ENCODE assay signal across 26 cellular contexts in genomic region chr7:124084024-124084423, GRCh38. TPM values are rescaled to one million over a fixed set of nuclear protein-coding genes. Genes with fewer than 3 reads are reported as not detected.
DNase-seq lines count a peak whose midpoint lies in the region; ATAC-seq and TF ChIP-seq lines count a peak whose summit lies in the region.
"Had no signal": no experiment of that assay in that cellular context is flagged by ENCODE, and none has a peak within 500 bp of the region (broad histone marks: within the 10 kb centered on the region; RNA-seq: fewer than 3 reads in every experiment).

No MANE protein-coding gene starts in this region.

- no TSS peak for BruUV-seq in A673 (replicated peaks; lab: Mats Ljungman, UMichigan)

- H3K4me3 Mint-ChIP-seq in activated CD8-positive, alpha-beta memory T cell treated with anti-CD3 and anti-CD28 coated beads, Interleukin-2, amount 10 ng/mL, durations not matched to agents 7 days and 5 days: no peak overlapping the region
- H3K4me3 Mint-ChIP-seq: activated CD8-positive, alpha-beta T cell treated with anti-CD3 and anti-CD28 coated beads for 36 hours; CD14-positive monocyte; IgD-negative memory B cell; nephron progenitor cell had no signal

- no peaks in the 10 kb centered on the region for H3K27me3 Mint-ChIP-seq in activated CD8-positive, alpha-beta memory T cell treated with anti-CD3 and anti-CD28 coated beads, Interleukin-2, amount 10 ng/mL, durations not matched to agents 7 days and 5 days
- H3K27me3 Mint-ChIP-seq: activated CD8-positive, alpha-beta T cell treated with anti-CD3 and anti-CD28 coated beads for 36 hours; IgD-negative memory B cell had no signal

- intact Hi-C loops in A673 (cut with micrococcal nuclease; ENCODE audit: unreplicated experiment): loop anchor here (2.0 kb wide), 1 partner anchor 49 kb away; no protein-coding TSS in a partner anchor

- CTCF ChIA-PET in A673 (lab: Charles Lee): interaction anchor here (1.2 kb wide), 1 partner anchor 17 kb away, joined by 4 read pairs; no protein-coding TSS in a partner anchor
- CTCF ChIA-PET in activated CD8-positive, alpha-beta memory T cell treated with anti-CD3 and anti-CD28 coated beads, Interleukin-2, amount 10 ng/mL, durations not matched to agents 7 days and 5 days (lab: Charles Lee): no interaction called here

- H3K9me3 ChIP-seq in A673 (ENCODE audit: low read depth, low read length, poor library complexity, severe bottlenecking): no peaks in the 10 kb centered on the region
- H3K9me3 ChIP-seq: gastrocnemius medialis, MG63, uterus had no signal

- no peaks in the 10 kb centered on the region for H3K4me1 Mint-ChIP-seq in activated CD8-positive, alpha-beta memory T cell treated with anti-CD3 and anti-CD28 coated beads, Interleukin-2, amount 10 ng/mL, durations not matched to agents 7 days and 5 days
- H3K4me1 Mint-ChIP-seq: CD14-positive monocyte, IgD-negative memory B cell, nephron progenitor cell had no signal

- peak overlapping the region; percentile 83 for H3K27ac ChIP-seq in A673 (ENCODE audit: low read depth, low read length, poor library complexity, severe bottlenecking)
- H3K27ac ChIP-seq: brain microvascular endothelial cell, gastrocnemius medialis, uterus had no signal

- no peak for TF ChIP-seq CTCF in A673 (conservative IDR thresholded peaks at IDR 0.05; ENCODE audit: low read depth, low read length)

- no peak for ATAC-seq in activated CD8-positive, alpha-beta memory T cell treated with anti-CD3 and anti-CD28 coated beads, Interleukin-2, amount 10 ng/mL, durations not matched to agents 7 days and 5 days
- ATAC-seq: activated CD8-positive, alpha-beta T cell treated with anti-CD3 and anti-CD28 coated beads for 36 hours; gastrocnemius medialis had no signal

- H3K4me3 ChIP-seq in A673 (ENCODE audit: low read depth, low read length, poor library complexity, severe bottlenecking): peak overlapping the region; percentile 4
- H3K4me3 ChIP-seq in H7 (ENCODE audit: insufficient read depth, low read depth, low read length): no peak overlapping the region
- H3K4me3 ChIP-seq: gastrocnemius medialis, MG63, uterus had no signal

- DNase-seq in A673 (ENCODE audit: low spot score) (peak; percentile 91), Kasumi-1 (lab: John Stamatoyannopoulos, UW) (peak; percentile 65 to 67), dermis microvascular lymphatic vessel endothelial cell (ENCODE audit: low read depth in 2 of 2) (peak; percentile 29 to 85), left kidney (ENCODE audit: low read depth, low spot score) (peak; percentile 49), H7 (no peak), NAMALWA (ENCODE audit: low spot score) (no peak), NOMO-1 (lab: John Stamatoyannopoulos, UW; ENCODE audit: unreplicated experiment in 2 of 2) (no peak)
- no peak for DNase-seq in activated CD8-positive, alpha-beta memory T cell treated with anti-CD3 and anti-CD28 coated beads, Interleukin-2, amount 10 ng/mL, durations not matched to agents 7 days and 5 days
- DNase-seq: ACHN; activated CD4-positive, CD25-positive, alpha-beta regulatory T cell treated with anti-CD3 and anti-CD28 coated beads, Interleukin-2, amount 50 U/mL, for 72 hours; activated CD8-positive, alpha-beta T cell treated with anti-CD3 and anti-CD28 coated beads for 36 hours; brain microvascular endothelial cell; gastrocnemius medialis; kidney; MG63; midbrain; NCI-H146; NCI-H526; nephron progenitor cell; RPMI8226; T1000; uterus had no signal

- no peaks in the 10 kb centered on the region for H3K9me3 Mint-ChIP-seq in activated CD8-positive, alpha-beta memory T cell treated with anti-CD3 and anti-CD28 coated beads, Interleukin-2, amount 10 ng/mL, durations not matched to agents 7 days and 5 days (ENCODE audit: low read depth)
- H3K9me3 Mint-ChIP-seq: activated CD8-positive, alpha-beta T cell treated with anti-CD3 and anti-CD28 coated beads for 36 hours; nephron progenitor cell had no signal

- H3K36me3 Mint-ChIP-seq in activated CD8-positive, alpha-beta memory T cell treated with anti-CD3 and anti-CD28 coated beads, Interleukin-2, amount 10 ng/mL, durations not matched to agents 7 days and 5 days: no peaks in the 10 kb centered on the region
- H3K36me3 Mint-ChIP-seq: CD14-positive monocyte, IgD-negative memory B cell had no signal

- H3K27ac Mint-ChIP-seq in activated CD8-positive, alpha-beta memory T cell treated with anti-CD3 and anti-CD28 coated beads, Interleukin-2, amount 10 ng/mL, durations not matched to agents 7 days and 5 days: no peak overlapping the region
- H3K27ac Mint-ChIP-seq: activated CD8-positive, alpha-beta T cell treated with anti-CD3 and anti-CD28 coated beads for 36 hours; CD14-positive monocyte; IgD-negative memory B cell had no signal

- POLR2A ChIA-PET in A673 (lab: Charles Lee; ENCODE audit: low non-redundant PET): interaction anchor here (0.6 kb wide), 1 partner anchor 65 kb away, joined by 3 read pairs; no protein-coding TSS in a partner anchor

- H3K27me3 ChIP-seq in A673 (replicated peaks; ENCODE audit: insufficient read depth, low read depth, low read length, poor library complexity): no peaks in the 10 kb centered on the region
- H3K27me3 ChIP-seq in H7 (ENCODE audit: control insufficient read depth, insufficient read depth, low read length): no peaks in the 10 kb centered on the region
- H3K27me3 ChIP-seq: brain microvascular endothelial cell, gastrocnemius medialis, MG63, uterus had no signal

- H3K36me3 ChIP-seq in A673 (ENCODE audit: insufficient read depth, low read length, poor library complexity, severe bottlenecking) (no peaks in the 10 kb centered on the region), H7 (replicated peaks; ENCODE audit: control insufficient read depth, insufficient read depth, low read length) (no peaks in the 10 kb centered on the region)
- H3K36me3 ChIP-seq: brain microvascular endothelial cell, gastrocnemius medialis, MG63, uterus had no signal

- peaks cover 48% of the 10 kb centered on the region for H3K4me1 ChIP-seq in A673 (ENCODE audit: insufficient read depth, low read length, poor library complexity, severe bottlenecking)
- H3K4me1 ChIP-seq: gastrocnemius medialis had no signal

RNA-seq across cellular contexts. Expression of gene TMEM229A, which starts 51.2 kb away (rescaled TPM):
- total RNA-seq in A673 (2021): 22.2 and 24.6 TPM in 2 replicates
- total RNA-seq in dermis microvascular lymphatic vessel endothelial cell: not detected in 2 replicates
- 0.15 and 0.42 TPM in 2 replicates for total RNA-seq in H7 (2014; rRNA removed; shearing (Covaris generic))
- not detected for total RNA-seq in activated CD8-positive, alpha-beta memory T cell treated with anti-CD3 and anti-CD28 coated beads, Interleukin-2, amount 10 ng/mL, durations not matched to agents 7 days and 5 days
- total RNA-seq: activated CD8-positive, alpha-beta T cell treated with anti-CD3 and anti-CD28 coated beads for 36 hours; epithelial cell of proximal tubule; gastrocnemius medialis; kidney; skeletal muscle tissue had no signal

Comparison
In these comparisons a context has a peak if more than half of its experiments do, and no peak if none do; other contexts are left out.
1. DNase-seq: peak in A673 (single experiment), Kasumi-1 (2 of 2), dermis microvascular lymphatic vessel endothelial cell (2 of 2) and left kidney (single experiment); none in H7 (single experiment), NAMALWA (single experiment), NOMO-1 (0 of 2) and activated CD8-positive, alpha-beta memory T cell treated with anti-CD3 and anti-CD28 coated beads, Interleukin-2, amount 10 ng/mL, durations not matched to agents 7 days and 5 days (single experiment).
2. RNA of gene TMEM229A, which starts 51.2 kb away (total RNA-seq): 22.2 to 24.6 TPM in A673; 0.15 to 0.42 TPM in H7, not detected in dermis microvascular lymphatic vessel endothelial cell and not detected in activated CD8-positive, alpha-beta memory T cell treated with anti-CD3 and anti-CD28 coated beads, Interleukin-2, amount 10 ng/mL, durations not matched to agents 7 days and 5 days; every median in the first group is over 10 times any median in the second.